ENCODE assay signal across 1 cellular context in the genomic region with DNA sequence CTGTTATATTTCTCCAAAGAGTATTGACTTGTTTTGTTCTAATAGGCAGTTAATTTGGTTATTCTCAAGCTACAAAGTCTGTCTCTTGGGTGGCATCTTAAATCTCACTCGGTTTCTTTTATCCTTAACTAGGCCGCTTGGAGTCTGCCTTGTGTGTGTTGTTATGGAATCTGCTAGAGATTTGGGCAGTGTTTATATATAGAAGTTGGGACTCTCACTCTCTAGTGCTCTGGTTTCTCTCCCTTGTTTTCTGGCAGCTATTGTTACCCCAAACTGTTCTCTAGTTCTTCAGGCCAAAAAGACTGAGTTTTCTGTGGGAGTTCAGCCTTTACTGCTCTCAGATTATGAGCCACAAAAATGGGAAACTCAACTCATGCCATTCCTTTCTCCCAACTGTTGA.
TF ChIP-seq lines count a peak whose summit lies in the region.

No MANE protein-coding gene starts in this region.

TF ChIP-seq in GM23338, 12 proteins besides CTCF, POLR2A, EP300 and RAD21 (continued from another document):
- no peak for TF ChIP-seq CREB1 (CRISPR knock-in tag; IDR thresholded peaks at IDR 0.05; ENCODE audit: low read depth)
- TF ChIP-seq EZH2phosphoT487 (IDR thresholded peaks at IDR 0.05; ENCODE audit: unreplicated experiment): no peak
